9 cellular contexts compared by ENCODE assay signal in genomic region chr2:231222318-231223000, GRCh38. TPM values are rescaled to one million over a fixed set of nuclear protein-coding genes. Genes with fewer than 3 reads are reported as not detected.
DNase-seq lines count a peak whose midpoint lies in the region; ATAC-seq and TF ChIP-seq lines count a peak whose summit lies in the region.
"Had no signal": no experiment of that assay in that cellular context is flagged by ENCODE, and none has a peak within 500 bp of the region (broad histone marks: within the 10 kb centered on the region; RNA-seq: fewer than 3 reads in every experiment).

No MANE protein-coding gene starts in this region.

- peak; percentile 49 for DNase-seq in AG04449 (ENCODE audit: low read depth, low spot score)
- peak; percentile 14 to 26 for DNase-seq in foreskin fibroblast
- DNase-seq in activated naive CD4-positive, alpha-beta T cell treated with anti-CD3 and anti-CD28 coated beads, Interleukin-2, amount 10 ng/mL, durations not matched to agents 7 days and 5 days = no peak
- DNase-seq in stimulated activated naive CD8-positive, alpha-beta T cell treated with anti-CD3 and anti-CD28 coated beads, Interleukin-15, amount 100 ng/mL, for 72 hours = no peak
- DNase-seq in cardiac septum (ENCODE audit: low spot score) = no peak
- DNase-seq in HT-29 (ENCODE audit: low spot score) = no peak
- DNase-seq: activated CD8-positive, alpha-beta memory T cell treated with anti-CD3 and anti-CD28 coated beads, Interleukin-2, amount 10 ng/mL, durations not matched to agents 7 days and 5 days had no signal

- H3K4me3 Mint-ChIP-seq in activated naive CD4-positive, alpha-beta T cell treated with anti-CD3 and anti-CD28 coated beads, Interleukin-2, amount 10 ng/mL, durations not matched to agents 7 days and 5 days = no peak overlapping the region
- H3K4me3 Mint-ChIP-seq in stimulated activated naive CD8-positive, alpha-beta T cell treated with anti-CD3 and anti-CD28 coated beads, Interleukin-15, amount 100 ng/mL, for 72 hours = no peak overlapping the region
- H3K4me3 Mint-ChIP-seq: activated CD8-positive, alpha-beta memory T cell treated with anti-CD3 and anti-CD28 coated beads, Interleukin-2, amount 10 ng/mL, durations not matched to agents 7 days and 5 days had no signal

- CTCF ChIA-PET in AG04449 (lab: Yijun Ruan, JAX) = interaction anchor here (1.0 to 8.0 kb wide), 9 partner anchors 9 to 235 kb away, joined by 3 to 218 read pairs (median 4); no protein-coding TSS in a partner anchor
- CTCF ChIA-PET in activated naive CD4-positive, alpha-beta T cell treated with anti-CD3 and anti-CD28 coated beads, Interleukin-2, amount 10 ng/mL, durations not matched to agents 7 days and 5 days (lab: Charles Lee) = no interaction called here

- H3K36me3 Mint-ChIP-seq in activated naive CD4-positive, alpha-beta T cell treated with anti-CD3 and anti-CD28 coated beads, Interleukin-2, amount 10 ng/mL, durations not matched to agents 7 days and 5 days = no peaks in the 10 kb centered on the region
- H3K36me3 Mint-ChIP-seq: activated CD8-positive, alpha-beta memory T cell treated with anti-CD3 and anti-CD28 coated beads, Interleukin-2, amount 10 ng/mL, durations not matched to agents 7 days and 5 days had no signal

- H3K4me3 ChIP-seq in AG04449 (ENCODE audit: low read depth, low read length) = no peak overlapping the region
- no peak overlapping the region for H3K4me3 ChIP-seq in foreskin fibroblast (ENCODE audit: low read depth in 1 of 2, low read length in 2 of 2)

- H3K4me1 Mint-ChIP-seq in activated naive CD4-positive, alpha-beta T cell treated with anti-CD3 and anti-CD28 coated beads, Interleukin-2, amount 10 ng/mL, durations not matched to agents 7 days and 5 days = peaks cover 4% of the 10 kb centered on the region
- H3K4me1 Mint-ChIP-seq in stimulated activated naive CD8-positive, alpha-beta T cell treated with anti-CD3 and anti-CD28 coated beads, Interleukin-15, amount 100 ng/mL, for 72 hours = no peaks in the 10 kb centered on the region
- H3K4me1 Mint-ChIP-seq: activated CD8-positive, alpha-beta memory T cell treated with anti-CD3 and anti-CD28 coated beads, Interleukin-2, amount 10 ng/mL, durations not matched to agents 7 days and 5 days had no signal

- no peak for TF ChIP-seq CTCF in AG04449 (IDR thresholded peaks at IDR 0.05; ENCODE audit: insufficient read depth, low read length, missing control alignments)
- no peak for TF ChIP-seq CTCF in foreskin fibroblast (IDR thresholded peaks at IDR 0.05; ENCODE audit: low read depth, low read length)

- ATAC-seq in GM19438 (IDR thresholded peaks at IDR 0.05; ENCODE audit: low read depth, unreplicated experiment) = peak; percentile 69
- peak; percentile 79 for ATAC-seq in HG03439 (IDR thresholded peaks at IDR 0.05; ENCODE audit: unreplicated experiment)
- no peak for ATAC-seq in stimulated activated naive CD8-positive, alpha-beta T cell treated with anti-CD3 and anti-CD28 coated beads, Interleukin-15, amount 100 ng/mL, for 72 hours
- ATAC-seq: activated CD8-positive, alpha-beta memory T cell treated with anti-CD3 and anti-CD28 coated beads, Interleukin-2, amount 10 ng/mL, durations not matched to agents 7 days and 5 days had no signal

- H3K9me3 Mint-ChIP-seq in activated naive CD4-positive, alpha-beta T cell treated with anti-CD3 and anti-CD28 coated beads, Interleukin-2, amount 10 ng/mL, durations not matched to agents 7 days and 5 days = no peaks in the 10 kb centered on the region
- no peaks in the 10 kb centered on the region for H3K9me3 Mint-ChIP-seq in stimulated activated naive CD8-positive, alpha-beta T cell treated with anti-CD3 and anti-CD28 coated beads, Interleukin-15, amount 100 ng/mL, for 72 hours

- H3K27ac Mint-ChIP-seq in activated naive CD4-positive, alpha-beta T cell treated with anti-CD3 and anti-CD28 coated beads, Interleukin-2, amount 10 ng/mL, durations not matched to agents 7 days and 5 days = no peak overlapping the region
- peak overlapping the region in 1 of 2 donors; percentile 29 for H3K27ac Mint-ChIP-seq in stimulated activated naive CD8-positive, alpha-beta T cell treated with anti-CD3 and anti-CD28 coated beads, Interleukin-15, amount 100 ng/mL, for 72 hours
- H3K27ac Mint-ChIP-seq: activated CD8-positive, alpha-beta memory T cell treated with anti-CD3 and anti-CD28 coated beads, Interleukin-2, amount 10 ng/mL, durations not matched to agents 7 days and 5 days had no signal

- H3K27me3 Mint-ChIP-seq in activated naive CD4-positive, alpha-beta T cell treated with anti-CD3 and anti-CD28 coated beads, Interleukin-2, amount 10 ng/mL, durations not matched to agents 7 days and 5 days = no peaks in the 10 kb centered on the region
- no peaks in the 10 kb centered on the region for H3K27me3 Mint-ChIP-seq in stimulated activated naive CD8-positive, alpha-beta T cell treated with anti-CD3 and anti-CD28 coated beads, Interleukin-15, amount 100 ng/mL, for 72 hours
- H3K27me3 Mint-ChIP-seq: activated CD8-positive, alpha-beta memory T cell treated with anti-CD3 and anti-CD28 coated beads, Interleukin-2, amount 10 ng/mL, durations not matched to agents 7 days and 5 days had no signal

- POLR2A ChIA-PET in AG04449 (lab: Yijun Ruan, JAX) = interaction anchor here (0.8 kb wide), 1 partner anchor 21 kb away, joined by 3 read pairs; no protein-coding TSS in a partner anchor

- intact Hi-C loops in cardiac septum (cut with DNase I) = no loop called here

RNA-seq across cellular contexts. Expression of gene ARMC9, which starts 24.0 kb away (rescaled TPM):
- total RNA-seq in cardiac septum = 3.9 TPM
- total RNA-seq in HT-29 (2014; rRNA removed; shearing (Covaris generic)) = 26.2 and 29.7 TPM in 2 replicates

Comparison
In these comparisons a context has a peak if more than half of its experiments do, and no peak if none do; other contexts are left out.
1. DNase-seq: peak in AG04449 (single experiment) and foreskin fibroblast (2 of 2); none in activated naive CD4-positive, alpha-beta T cell treated with anti-CD3 and anti-CD28 coated beads, Interleukin-2, amount 10 ng/mL, durations not matched to agents 7 days and 5 days (single experiment), stimulated activated naive CD8-positive, alpha-beta T cell treated with anti-CD3 and anti-CD28 coated beads, Interleukin-15, amount 100 ng/mL, for 72 hours (0 of 2), cardiac septum (single experiment) and HT-29 (single experiment).